Comparison of ENCODE assay signal across 8 cellular contexts in genomic region chr1:36099681-36100341, GRCh38. TPM values are rescaled to one million over a fixed set of nuclear protein-coding genes. Genes with fewer than 3 reads are reported as not detected.
DNase-seq lines count a peak whose midpoint lies in the region; ATAC-seq and TF ChIP-seq lines count a peak whose summit lies in the region.

No MANE protein-coding gene starts in this region.

- no peak overlapping the region for H3K4me3 Mint-ChIP-seq in Caco-2 (ENCODE audit: unreplicated experiment)
- peak overlapping the region; percentile 12 for H3K4me3 Mint-ChIP-seq in activated T-cell treated with anti-CD3 and anti-CD28 coated beads, Interleukin-2, amount 50 U/mL, for 24 hours
- H3K4me3 Mint-ChIP-seq in natural killer cell treated with Interleukin-12 subunit alpha and Interleukin-12 subunit beta and Interleukin-15 and Interleukin-18, amount 100 ng/mL, for 72 hours, result no peak overlapping the region

- no peak overlapping the region for H3K27ac Mint-ChIP-seq in Caco-2 (ENCODE audit: unreplicated experiment)
- H3K27ac Mint-ChIP-seq in activated T-cell treated with anti-CD3 and anti-CD28 coated beads, Interleukin-2, amount 50 U/mL, for 24 hours, result no peak overlapping the region
- H3K27ac Mint-ChIP-seq in natural killer cell treated with Interleukin-12 subunit alpha and Interleukin-12 subunit beta and Interleukin-15 and Interleukin-18, amount 100 ng/mL, for 72 hours, result no peak overlapping the region

- no peaks in the 10 kb centered on the region for H3K9me3 Mint-ChIP-seq in Caco-2 (ENCODE audit: unreplicated experiment)
- no peaks in the 10 kb centered on the region for H3K9me3 Mint-ChIP-seq in activated T-cell treated with anti-CD3 and anti-CD28 coated beads, Interleukin-2, amount 50 U/mL, for 24 hours
- H3K9me3 Mint-ChIP-seq in natural killer cell treated with Interleukin-12 subunit alpha and Interleukin-12 subunit beta and Interleukin-15 and Interleukin-18, amount 100 ng/mL, for 72 hours, result no peaks in the 10 kb centered on the region

- POLR2A ChIA-PET in Caco-2 (lab: Charles Lee), result no interaction called here

- H3K4me3 ChIP-seq in Caco-2 (ENCODE audit: low read depth, low read length) (no peak overlapping the region), esophagus squamous epithelium (peak overlapping the region in 1 of 4 donors; percentile 34)

- intact Hi-C loops in Caco-2 (cut with micrococcal nuclease; ENCODE audit: unreplicated experiment), result loop anchor here (1.0 to 5.0 kb wide), 4 partner anchors 34 to 321 kb away; partner anchors contain the start of gene TRAPPC3
- intact Hi-C loops in esophagus squamous epithelium (cut with DNase I), result loop anchor here (5.0 to 10.0 kb wide), 3 partner anchors 32 to 325 kb away; no protein-coding TSS in a partner anchor

- no peaks in the 10 kb centered on the region for H3K27me3 Mint-ChIP-seq in Caco-2 (ENCODE audit: insufficient read depth, unreplicated experiment)
- no peaks in the 10 kb centered on the region for H3K27me3 Mint-ChIP-seq in activated T-cell treated with anti-CD3 and anti-CD28 coated beads, Interleukin-2, amount 50 U/mL, for 24 hours
- H3K27me3 Mint-ChIP-seq in natural killer cell treated with Interleukin-12 subunit alpha and Interleukin-12 subunit beta and Interleukin-15 and Interleukin-18, amount 100 ng/mL, for 72 hours, result no peaks in the 10 kb centered on the region

- H3K9me3 ChIP-seq in Caco-2, result no peaks in the 10 kb centered on the region
- no peaks in the 10 kb centered on the region for H3K9me3 ChIP-seq in esophagus squamous epithelium

- no peak for TF ChIP-seq POLR2A in esophagus squamous epithelium (IDR thresholded peaks at IDR 0.05)

- H3K36me3 ChIP-seq in Caco-2 (ENCODE audit: control insufficient read depth, insufficient read depth, low read length), result no peaks in the 10 kb centered on the region
- H3K36me3 ChIP-seq in esophagus squamous epithelium, result peaks cover 0 to 22% (median 3%) of the 10 kb centered on the region in 3 donors

- peak; percentile 73 to 78 for DNase-seq in Caco-2
- DNase-seq in HK-2 (ENCODE audit: unreplicated experiment), result peak; percentile 80
- peak; percentile 86 for DNase-seq in OCI-M1 (lab: John Stamatoyannopoulos, UW)
- peak; percentile 84 for DNase-seq in activated T-cell treated with anti-CD3 and anti-CD28 coated beads, Interleukin-2, amount 50 U/mL, for 24 hours
- no peak for DNase-seq in esophagus squamous epithelium (lab: John Stamatoyannopoulos, UW)
- DNase-seq in natural killer cell treated with Interleukin-12 subunit alpha and Interleukin-12 subunit beta and Interleukin-15 and Interleukin-18, amount 100 ng/mL, for 72 hours (ENCODE audit: low spot score), result peak; percentile 73
- peak; percentile 43 to 78 (median 70) for DNase-seq in stimulated activated naive CD4-positive, alpha-beta T cell (lab: John Stamatoyannopoulos, UW)

- H3K4me1 Mint-ChIP-seq in Caco-2 (ENCODE audit: low read depth, unreplicated experiment), result no peaks in the 10 kb centered on the region
- H3K4me1 Mint-ChIP-seq in activated T-cell treated with anti-CD3 and anti-CD28 coated beads, Interleukin-2, amount 50 U/mL, for 24 hours (ENCODE audit: low read depth), result peaks cover 4% of the 10 kb centered on the region
- peaks cover 0 to 6% of the 10 kb centered on the region in 2 donors for H3K4me1 Mint-ChIP-seq in natural killer cell treated with Interleukin-12 subunit alpha and Interleukin-12 subunit beta and Interleukin-15 and Interleukin-18, amount 100 ng/mL, for 72 hours (ENCODE audit: low read depth in 2 of 2)

- no TSS peak for BruUV-seq in Caco-2 (replicated peaks; lab: Mats Ljungman, UMichigan)

- peak; percentile 77 to 82 for ATAC-seq in natural killer cell treated with Interleukin-12 subunit alpha and Interleukin-12 subunit beta and Interleukin-15 and Interleukin-18, amount 100 ng/mL, for 72 hours
- ATAC-seq in HG02852 (IDR thresholded peaks at IDR 0.05; ENCODE audit: unreplicated experiment), result no peak

- CTCF ChIA-PET in Caco-2 (lab: Charles Lee), result interaction anchor here (1.3 kb wide), 1 partner anchor 35 kb away, joined by 3 read pairs; no protein-coding TSS in a partner anchor

- no peaks in the 10 kb centered on the region for H3K27me3 ChIP-seq in Caco-2 (replicated peaks; ENCODE audit: control insufficient read depth, insufficient read depth, low read length)
- no peaks in the 10 kb centered on the region for H3K27me3 ChIP-seq in esophagus squamous epithelium

- no peaks in the 10 kb centered on the region for H3K4me1 ChIP-seq in Caco-2
- H3K4me1 ChIP-seq in esophagus squamous epithelium, result peaks cover 6 to 18% (median 6%) of the 10 kb centered on the region in 3 donors

- TF ChIP-seq CTCF in Caco-2 (IDR thresholded peaks at IDR 0.05; ENCODE audit: insufficient read depth in 1 of 2, low read depth in 1 of 2, low read length in 1 of 2, severe bottlenecking in 1 of 2, unreplicated experiment in 1 of 2) (peak; percentile 78 to 79), esophagus squamous epithelium (IDR thresholded peaks at IDR 0.05) (peak; percentile 77 to 92 (median 84))

- H3K27ac ChIP-seq in esophagus squamous epithelium, result peak overlapping the region in 3 of 4 donors; percentile 32 to 44 (median 40)

- 9 to 16% methylated on average over 10 of the region's 18 CpGs for WGBS in esophagus squamous epithelium, 2 donors

- H3K36me3 Mint-ChIP-seq in Caco-2 (ENCODE audit: insufficient read depth, unreplicated experiment), result no peaks in the 10 kb centered on the region
- H3K36me3 Mint-ChIP-seq in activated T-cell treated with anti-CD3 and anti-CD28 coated beads, Interleukin-2, amount 50 U/mL, for 24 hours (ENCODE audit: low read depth), result peaks cover 19% of the 10 kb centered on the region
- H3K36me3 Mint-ChIP-seq in natural killer cell treated with Interleukin-12 subunit alpha and Interleukin-12 subunit beta and Interleukin-15 and Interleukin-18, amount 100 ng/mL, for 72 hours, result no peaks in the 10 kb centered on the region

RNA-seq across cellular contexts. Expression of gene ADPRS, which starts 11.1 kb away (rescaled TPM):
- 17.5 and 19.3 TPM in 2 replicates for total RNA-seq in Caco-2 (2022)
- 10 to 100 TPM; 41.0 to 57.8 (median 48.1) TPM for total RNA-seq in esophagus squamous epithelium
- total RNA-seq in natural killer cell treated with Interleukin-12 subunit alpha and Interleukin-12 subunit beta and Interleukin-15 and Interleukin-18, amount 100 ng/mL, for 72 hours, result 10 to 100 TPM; 43.5 to 47.9 TPM

RNA-seq across cellular contexts. Expression of gene TEKT2, which starts 15.9 kb away (rescaled TPM):
- total RNA-seq in Caco-2 (2022), result not detected in 2 replicates
- total RNA-seq in esophagus squamous epithelium, result not detected
- total RNA-seq in natural killer cell treated with Interleukin-12 subunit alpha and Interleukin-12 subunit beta and Interleukin-15 and Interleukin-18, amount 100 ng/mL, for 72 hours, result not detected

RNA-seq across cellular contexts. Expression of gene COL8A2, which starts 25.2 kb away (rescaled TPM):
- total RNA-seq in Caco-2 (2022) (0.07 and 0.18 TPM in 2 replicates), esophagus squamous epithelium (1 to 10 TPM; 4.0 to 7.4 (median 5.1) TPM)
- total RNA-seq in natural killer cell treated with Interleukin-12 subunit alpha and Interleukin-12 subunit beta and Interleukin-15 and Interleukin-18, amount 100 ng/mL, for 72 hours, result under 1 TPM in 1 of 2 donors, not detected in 1; 0.08 TPM

RNA-seq across cellular contexts. Expression of gene TRAPPC3, which starts 49.5 kb away (rescaled TPM):
- total RNA-seq in Caco-2 (2022), result 35.4 and 37.9 TPM in 2 replicates
- total RNA-seq in esophagus squamous epithelium, result 100 to 1,000 TPM in 2 of 4 donors, 10 to 100 TPM in 2; 68.3 to 132 (median 112) TPM
- 10 to 100 TPM; 58.4 to 69.2 TPM for total RNA-seq in natural killer cell treated with Interleukin-12 subunit alpha and Interleukin-12 subunit beta and Interleukin-15 and Interleukin-18, amount 100 ng/mL, for 72 hours

RNA-seq across cellular contexts. Expression of gene MAP7D1, which starts 56.1 kb away (rescaled TPM):
- total RNA-seq in Caco-2 (2022) (33.7 and 37.7 TPM in 2 replicates), esophagus squamous epithelium (100 to 1,000 TPM in 2 of 4 donors, 10 to 100 TPM in 2; 59.4 to 180 (median 92.9) TPM)
- 100 to 1,000 TPM; 153 to 196 TPM for total RNA-seq in natural killer cell treated with Interleukin-12 subunit alpha and Interleukin-12 subunit beta and Interleukin-15 and Interleukin-18, amount 100 ng/mL, for 72 hours
